ENCODE assay signal across 1 cellular context in the genomic region with DNA sequence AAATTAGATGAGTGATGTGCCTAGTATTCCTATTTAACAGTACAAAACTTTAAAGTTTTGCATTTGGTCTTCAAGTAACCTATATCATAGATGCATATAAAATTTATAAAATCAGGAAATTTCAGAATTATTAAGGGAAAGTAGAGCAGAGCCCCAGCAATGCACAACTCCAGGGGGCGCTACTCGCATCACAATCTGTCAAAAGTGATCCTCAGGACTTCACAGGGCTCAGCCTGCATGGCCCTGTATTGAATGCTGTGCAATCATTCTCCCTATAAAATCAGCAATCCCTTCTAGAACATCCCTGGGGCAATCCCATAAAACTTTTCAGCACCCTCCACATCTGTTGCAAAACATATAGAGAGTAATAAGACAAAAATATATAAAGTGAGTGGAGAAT.
TF ChIP-seq lines count a peak whose summit lies in the region.

No MANE protein-coding gene starts in this region.

TF ChIP-seq in SK-N-SH treated with all-trans-retinoic acid at 6 μM for 48 hours, 23 proteins besides CTCF, POLR2A, EP300 and RAD21 (continued from another document):
- TF ChIP-seq, protein P1, sequence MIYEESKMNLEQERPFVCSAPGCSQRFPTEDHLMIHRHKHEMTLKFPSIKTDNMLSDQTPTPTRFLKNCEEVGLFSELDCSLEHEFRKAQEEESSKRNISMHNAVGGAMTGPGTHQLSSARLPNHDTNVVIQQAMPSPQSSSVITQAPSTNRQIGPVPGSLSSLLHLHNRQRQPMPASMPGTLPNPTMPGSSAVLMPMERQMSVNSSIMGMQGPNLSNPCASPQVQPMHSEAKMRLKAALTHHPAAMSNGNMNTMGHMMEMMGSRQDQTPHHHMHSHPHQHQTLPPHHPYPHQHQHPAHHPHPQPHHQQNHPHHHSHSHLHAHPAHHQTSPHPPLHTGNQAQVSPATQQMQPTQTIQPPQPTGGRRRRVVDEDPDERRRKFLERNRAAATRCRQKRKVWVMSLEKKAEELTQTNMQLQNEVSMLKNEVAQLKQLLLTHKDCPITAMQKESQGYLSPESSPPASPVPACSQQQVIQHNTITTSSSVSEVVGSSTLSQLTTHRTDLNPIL (CRISPR knock-in tag; IDR thresholded peaks at IDR 0.05; ENCODE audit: low read depth), result no peak
- no peak for TF ChIP-seq ZFP30 (CRISPR knock-in tag; IDR thresholded peaks at IDR 0.05)
- TF ChIP-seq ESRRG (CRISPR knock-in tag; IDR thresholded peaks at IDR 0.05), result no peak
- no peak for TF ChIP-seq ZNF565 (CRISPR knock-in tag; conservative IDR thresholded peaks at IDR 0.05; ENCODE audit: low read depth)
- TF ChIP-seq, protein P2, sequence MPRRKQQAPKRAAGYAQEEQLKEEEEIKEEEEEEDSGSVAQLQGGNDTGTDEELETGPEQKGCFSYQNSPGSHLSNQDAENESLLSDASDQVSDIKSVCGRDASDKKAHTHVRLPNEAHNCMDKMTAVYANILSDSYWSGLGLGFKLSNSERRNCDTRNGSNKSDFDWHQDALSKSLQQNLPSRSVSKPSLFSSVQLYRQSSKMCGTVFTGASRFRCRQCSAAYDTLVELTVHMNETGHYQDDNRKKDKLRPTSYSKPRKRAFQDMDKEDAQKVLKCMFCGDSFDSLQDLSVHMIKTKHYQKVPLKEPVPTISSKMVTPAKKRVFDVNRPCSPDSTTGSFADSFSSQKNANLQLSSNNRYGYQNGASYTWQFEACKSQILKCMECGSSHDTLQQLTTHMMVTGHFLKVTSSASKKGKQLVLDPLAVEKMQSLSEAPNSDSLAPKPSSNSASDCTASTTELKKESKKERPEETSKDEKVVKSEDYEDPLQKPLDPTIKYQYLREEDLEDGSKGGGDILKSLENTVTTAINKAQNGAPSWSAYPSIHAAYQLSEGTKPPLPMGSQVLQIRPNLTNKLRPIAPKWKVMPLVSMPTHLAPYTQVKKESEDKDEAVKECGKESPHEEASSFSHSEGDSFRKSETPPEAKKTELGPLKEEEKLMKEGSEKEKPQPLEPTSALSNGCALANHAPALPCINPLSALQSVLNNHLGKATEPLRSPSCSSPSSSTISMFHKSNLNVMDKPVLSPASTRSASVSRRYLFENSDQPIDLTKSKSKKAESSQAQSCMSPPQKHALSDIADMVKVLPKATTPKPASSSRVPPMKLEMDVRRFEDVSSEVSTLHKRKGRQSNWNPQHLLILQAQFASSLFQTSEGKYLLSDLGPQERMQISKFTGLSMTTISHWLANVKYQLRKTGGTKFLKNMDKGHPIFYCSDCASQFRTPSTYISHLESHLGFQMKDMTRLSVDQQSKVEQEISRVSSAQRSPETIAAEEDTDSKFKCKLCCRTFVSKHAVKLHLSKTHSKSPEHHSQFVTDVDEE (CRISPR knock-in tag; IDR thresholded peaks at IDR 0.05), result no peak
- TF ChIP-seq ARNTL (CRISPR knock-in tag; IDR thresholded peaks at IDR 0.05; ENCODE audit: borderline replicate concordance, low read depth), result no peak
